Comparison of ENCODE assay signal across 8 cellular contexts in genomic region chr2:54709341-54709809, GRCh38. TPM values are rescaled to one million over a fixed set of nuclear protein-coding genes. Genes with fewer than 3 reads are reported as not detected.
A peak's percentile ranks its signal among the peaks of the same experiment; 100 is the strongest.
DNase-seq lines count a peak whose midpoint lies in the region; ATAC-seq and TF ChIP-seq lines count a peak whose summit lies in the region.

No MANE protein-coding gene starts in this region.

- no peaks in the 10 kb centered on the region for H3F3A ChIP-seq in GM23338 (replicated peaks; ENCODE audit: low read depth)

- peaks cover 4% of the 10 kb centered on the region for H3K27me3 Mint-ChIP-seq in GM23338 (ENCODE audit: insufficient read depth, low read depth, poor library complexity)
- peaks cover 19% of the 10 kb centered on the region for H3K27me3 Mint-ChIP-seq in activated T-cell treated with anti-CD3 and anti-CD28 coated beads, Interleukin-2, amount 50 U/mL, for 4 hours (ENCODE audit: low read depth)
- peaks cover 9 to 21% of the 10 kb centered on the region in 2 donors for H3K27me3 Mint-ChIP-seq in stimulated activated naive B cell treated with anti-CD40 and anti-IgM and Interleukin-4, amounts not matched to agents 10 μg/mL and 1 μg/mL and 100 μg/mL, for 72 hours
- H3K27me3 Mint-ChIP-seq in immature natural killer cell (ENCODE audit: low read depth in 3 of 3), result peaks cover 9 to 13% (median 11%) of the 10 kb centered on the region in 3 donors

- peak overlapping the region; percentile 100 for H2AFZ ChIP-seq in GM23338

- H3K9ac ChIP-seq in iPS-15b (ENCODE audit: low read depth, low read length), result peak overlapping the region; percentile 70

- no peaks in the 10 kb centered on the region for H3K36me3 Mint-ChIP-seq in GM23338 (ENCODE audit: low read depth)
- no peaks in the 10 kb centered on the region for H3K36me3 Mint-ChIP-seq in activated T-cell treated with anti-CD3 and anti-CD28 coated beads, Interleukin-2, amount 50 U/mL, for 4 hours (ENCODE audit: insufficient read depth)
- H3K36me3 Mint-ChIP-seq in stimulated activated naive B cell treated with anti-CD40 and anti-IgM and Interleukin-4, amounts not matched to agents 10 μg/mL and 1 μg/mL and 100 μg/mL, for 72 hours, result peaks cover 0 to 3% of the 10 kb centered on the region in 2 donors
- no peaks in the 10 kb centered on the region for H3K36me3 Mint-ChIP-seq in immature natural killer cell

- TF ChIP-seq CTCF in GM23338 (conservative IDR thresholded peaks at IDR 0.05; ENCODE audit: low read depth in 2 of 2), result no peak

- peak overlapping the region; percentile 93 for H3K4me2 ChIP-seq in GM23338

- no peaks in the 10 kb centered on the region for H3K79me2 ChIP-seq in GM23338 (replicated peaks; ENCODE audit: insufficient read depth)

- no peaks in the 10 kb centered on the region for H3K9me3 ChIP-seq in iPS-15b (ENCODE audit: control insufficient read depth, insufficient read depth, low read length)

- peaks cover 6% of the 10 kb centered on the region; the same call in 2 of the 3 replicates for H3K4me1 Mint-ChIP-seq in GM23338
- no peaks in the 10 kb centered on the region for H3K4me1 Mint-ChIP-seq in activated T-cell treated with anti-CD3 and anti-CD28 coated beads, Interleukin-2, amount 50 U/mL, for 4 hours (ENCODE audit: low read depth)
- H3K4me1 Mint-ChIP-seq in stimulated activated naive B cell treated with anti-CD40 and anti-IgM and Interleukin-4, amounts not matched to agents 10 μg/mL and 1 μg/mL and 100 μg/mL, for 72 hours, result peaks cover 2 to 20% of the 10 kb centered on the region in 2 donors
- peaks cover 0 to 2% of the 10 kb centered on the region in 2 donors for H3K4me1 Mint-ChIP-seq in immature natural killer cell

- H3K27ac ChIP-seq in GM23338 (ENCODE audit: low read depth), result no peak overlapping the region

- ATAC-seq in GM23338, result peak; percentile 77
- ATAC-seq in activated T-cell treated with anti-CD3 and anti-CD28 coated beads, Interleukin-2, amount 50 U/mL, for 4 hours, result peak; percentile 56 to 69
- ATAC-seq in stimulated activated naive B cell treated with anti-CD40 and anti-IgM and Interleukin-4, amounts not matched to agents 10 μg/mL and 1 μg/mL and 100 μg/mL, for 72 hours (replicated peaks), result peak; percentile 68
- no peak for ATAC-seq in GM18909 (IDR thresholded peaks at IDR 0.05; ENCODE audit: poor library complexity, unreplicated experiment)

- H3K9me3 Mint-ChIP-seq in GM23338, result no peaks in the 10 kb centered on the region
- no peaks in the 10 kb centered on the region for H3K9me3 Mint-ChIP-seq in activated T-cell treated with anti-CD3 and anti-CD28 coated beads, Interleukin-2, amount 50 U/mL, for 4 hours
- no peaks in the 10 kb centered on the region for H3K9me3 Mint-ChIP-seq in stimulated activated naive B cell treated with anti-CD40 and anti-IgM and Interleukin-4, amounts not matched to agents 10 μg/mL and 1 μg/mL and 100 μg/mL, for 72 hours
- no peaks in the 10 kb centered on the region for H3K9me3 Mint-ChIP-seq in immature natural killer cell

- H3K4me3 Mint-ChIP-seq in GM23338 (peak overlapping the region; percentile 69), immature natural killer cell (peak overlapping the region in 1 of 5 donors; percentile 12)
- peak overlapping the region; percentile 62 for H3K4me3 Mint-ChIP-seq in activated T-cell treated with anti-CD3 and anti-CD28 coated beads, Interleukin-2, amount 50 U/mL, for 4 hours
- peak overlapping the region; percentile 81 to 87 for H3K4me3 Mint-ChIP-seq in stimulated activated naive B cell treated with anti-CD40 and anti-IgM and Interleukin-4, amounts not matched to agents 10 μg/mL and 1 μg/mL and 100 μg/mL, for 72 hours

- no peaks in the 10 kb centered on the region for H3K9me2 ChIP-seq in GM23338 (ENCODE audit: insufficient read depth)

- DNase-seq in GM23338 (ENCODE audit: low spot score), result peak; percentile 51
- no peak for DNase-seq in activated T-cell treated with anti-CD3 and anti-CD28 coated beads, Interleukin-2, amount 50 U/mL, for 4 hours
- DNase-seq in stimulated activated naive B cell treated with anti-CD40 and anti-IgM and Interleukin-4, amounts not matched to agents 10 μg/mL and 1 μg/mL and 100 μg/mL, for 72 hours, result no peak
- DNase-seq in UCSD-AML1 (lab: John Stamatoyannopoulos, UW; ENCODE audit: unreplicated experiment), result no peak
- no peak for DNase-seq in immature natural killer cell
- DNase-seq in NCI-H1694 treated with DMSO at 0.1 percent for 48 hours (lab: John Stamatoyannopoulos, UW), result no peak

- H3K36me3 ChIP-seq in GM23338 (ENCODE audit: insufficient read depth), result no peaks in the 10 kb centered on the region
- H3K36me3 ChIP-seq in iPS-15b (ENCODE audit: control insufficient read depth, insufficient read depth, low read length), result no peaks in the 10 kb centered on the region

- H3K4me3 ChIP-seq in GM23338 (peak overlapping the region; percentile 83), iPS-15b (ENCODE audit: low read depth, low read length) (peak overlapping the region; percentile 75)

- H3K27ac Mint-ChIP-seq in GM23338 (no peak overlapping the region), immature natural killer cell (no peak overlapping the region)
- H3K27ac Mint-ChIP-seq in stimulated activated naive B cell treated with anti-CD40 and anti-IgM and Interleukin-4, amounts not matched to agents 10 μg/mL and 1 μg/mL and 100 μg/mL, for 72 hours, result no peak overlapping the region

- H4K20me1 ChIP-seq in GM23338 (replicated peaks; ENCODE audit: insufficient read depth), result no peaks in the 10 kb centered on the region

- H3K4me1 ChIP-seq in GM23338 (ENCODE audit: insufficient read depth), result no peaks in the 10 kb centered on the region
- H3K4me1 ChIP-seq in iPS-15b (ENCODE audit: control insufficient read depth, insufficient read depth, low read length), result peaks cover 2% of the 10 kb centered on the region

- peaks cover 16% of the 10 kb centered on the region; the same call in 1 of the 2 replicates for H3K27me3 ChIP-seq in GM23338 (ENCODE audit: insufficient read depth)
- H3K27me3 ChIP-seq in iPS-15b (ENCODE audit: control insufficient read depth, insufficient read depth, low read length), result peaks cover 4% of the 10 kb centered on the region

TF ChIP-seq in GM23338, 12 proteins besides CTCF, POLR2A, EP300 and RAD21:
- TF ChIP-seq EZH2 (IDR thresholded peaks at IDR 0.05; ENCODE audit: low read depth, unreplicated experiment) (no peak), ZNF331 (CRISPR knock-in tag; IDR thresholded peaks at IDR 0.05; ENCODE audit: low read depth) (no peak), STAT1 (IDR thresholded peaks at IDR 0.05; ENCODE audit: unreplicated experiment) (no peak), EZH2phosphoT487 (IDR thresholded peaks at IDR 0.05; ENCODE audit: unreplicated experiment) (no peak), POLR2AphosphoS5 (IDR thresholded peaks at IDR 0.05; ENCODE audit: low read depth) (no peak), ETS1 (IDR thresholded peaks at IDR 0.05) (no peak)
- TF ChIP-seq, protein P1, sequence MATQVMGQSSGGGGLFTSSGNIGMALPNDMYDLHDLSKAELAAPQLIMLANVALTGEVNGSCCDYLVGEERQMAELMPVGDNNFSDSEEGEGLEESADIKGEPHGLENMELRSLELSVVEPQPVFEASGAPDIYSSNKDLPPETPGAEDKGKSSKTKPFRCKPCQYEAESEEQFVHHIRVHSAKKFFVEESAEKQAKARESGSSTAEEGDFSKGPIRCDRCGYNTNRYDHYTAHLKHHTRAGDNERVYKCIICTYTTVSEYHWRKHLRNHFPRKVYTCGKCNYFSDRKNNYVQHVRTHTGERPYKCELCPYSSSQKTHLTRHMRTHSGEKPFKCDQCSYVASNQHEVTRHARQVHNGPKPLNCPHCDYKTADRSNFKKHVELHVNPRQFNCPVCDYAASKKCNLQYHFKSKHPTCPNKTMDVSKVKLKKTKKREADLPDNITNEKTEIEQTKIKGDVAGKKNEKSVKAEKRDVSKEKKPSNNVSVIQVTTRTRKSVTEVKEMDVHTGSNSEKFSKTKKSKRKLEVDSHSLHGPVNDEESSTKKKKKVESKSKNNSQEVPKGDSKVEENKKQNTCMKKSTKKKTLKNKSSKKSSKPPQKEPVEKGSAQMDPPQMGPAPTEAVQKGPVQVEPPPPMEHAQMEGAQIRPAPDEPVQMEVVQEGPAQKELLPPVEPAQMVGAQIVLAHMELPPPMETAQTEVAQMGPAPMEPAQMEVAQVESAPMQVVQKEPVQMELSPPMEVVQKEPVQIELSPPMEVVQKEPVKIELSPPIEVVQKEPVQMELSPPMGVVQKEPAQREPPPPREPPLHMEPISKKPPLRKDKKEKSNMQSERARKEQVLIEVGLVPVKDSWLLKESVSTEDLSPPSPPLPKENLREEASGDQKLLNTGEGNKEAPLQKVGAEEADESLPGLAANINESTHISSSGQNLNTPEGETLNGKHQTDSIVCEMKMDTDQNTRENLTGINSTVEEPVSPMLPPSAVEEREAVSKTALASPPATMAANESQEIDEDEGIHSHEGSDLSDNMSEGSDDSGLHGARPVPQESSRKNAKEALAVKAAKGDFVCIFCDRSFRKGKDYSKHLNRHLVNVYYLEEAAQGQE (IDR thresholded peaks at IDR 0.05; ENCODE audit: unreplicated experiment), result no peak
TF ChIP-seq in GM23338: peak in this region for 0.

RNA-seq across cellular contexts. Expression of gene EML6, which starts 14.1 kb away (rescaled TPM):
- 1.1 and 6.2 TPM in 2 replicates for total RNA-seq in GM23338 (2014; rRNA removed; shearing (Covaris generic))
- 1.6 and 2.7 TPM in 2 replicates for polyA plus RNA-seq in GM23338 (2016; fragmentation: Nextera tagmentation; extraction: Ambion mirVana)
- under 1 TPM; 0.28 to 0.71 (median 0.55) TPM for total RNA-seq in activated T-cell treated with anti-CD3 and anti-CD28 coated beads, Interleukin-2, amount 50 U/mL, for 4 hours
- polyA plus RNA-seq in immature natural killer cell, result under 1 TPM in 1 of 3 donors, not detected in 2; 0.02 TPM
